11 cellular contexts compared by ENCODE assay signal in the genomic region with DNA sequence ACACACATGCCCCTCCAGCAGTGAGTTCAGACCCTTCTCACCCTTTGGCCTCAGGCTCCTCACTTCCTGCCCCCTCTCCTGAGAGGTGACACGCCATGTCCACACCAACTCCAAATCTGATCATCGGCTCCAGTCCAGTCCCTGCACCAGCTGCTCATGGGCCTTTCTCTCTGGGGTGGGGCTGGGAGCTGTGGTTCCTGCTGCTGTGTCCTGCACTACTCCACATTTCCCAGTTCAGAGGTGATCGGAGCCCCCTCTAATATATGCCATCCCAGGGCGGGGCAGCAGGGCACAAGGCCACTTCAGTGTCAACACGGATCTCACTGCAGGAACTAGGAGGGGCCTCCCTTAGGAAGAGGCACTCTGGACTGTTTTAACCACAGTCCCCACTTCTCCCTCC.
"Had no signal": no experiment of that assay in that cellular context is flagged by ENCODE, and none has a peak within 500 bp of the region (broad histone marks: within the 10 kb centered on the region; RNA-seq: fewer than 3 reads in every experiment).

No MANE protein-coding gene starts in this region.

- H3K36me3 ChIP-seq: heart left ventricle, left ventricle myocardium inferior, tibial artery had no signal

- H3K4me3 Mint-ChIP-seq: activated T-cell treated with anti-CD3 and anti-CD28 coated beads, Interleukin-2, amount 50 U/mL, for 4 hours; nephron; T-helper 17 cell had no signal

- H3K4me1 Mint-ChIP-seq: T-helper 17 cell had no signal

- H3K4me1 ChIP-seq: body of pancreas had no signal

- H3K4me3 ChIP-seq: body of pancreas, heart left ventricle, left ventricle myocardium inferior, tibial artery had no signal

- H3K9me3 Mint-ChIP-seq: activated T-cell treated with anti-CD3 and anti-CD28 coated beads, Interleukin-2, amount 50 U/mL, for 4 hours had no signal

- ATAC-seq: activated T-cell treated with anti-CD3 and anti-CD28 coated beads, Interleukin-2, amount 50 U/mL, for 4 hours; body of pancreas; heart left ventricle; T-helper 17 cell had no signal

- H3K27me3 ChIP-seq: body of pancreas, heart left ventricle, tibial artery had no signal

- H3K27ac ChIP-seq: body of pancreas, heart left ventricle, left ventricle myocardium inferior, tibial artery had no signal

- DNase-seq: activated CD4-positive, alpha-beta T cell treated with anti-CD3 and anti-CD28 coated beads, Interleukin-2, amount 50 U/mL, for 4 hours; activated T-cell treated with anti-CD3 and anti-CD28 coated beads, Interleukin-2, amount 50 U/mL, for 4 hours; body of pancreas; foreskin melanocyte; left ventricle myocardium inferior; mesenchymal stem cell; SHP77; T-helper 17 cell had no signal

- H3K27ac Mint-ChIP-seq: nephron, T-helper 17 cell had no signal

- H3K9me3 ChIP-seq: body of pancreas, heart left ventricle, left ventricle myocardium inferior, tibial artery had no signal
